ENCODE assay signal across 8 cellular contexts in the genomic region with DNA sequence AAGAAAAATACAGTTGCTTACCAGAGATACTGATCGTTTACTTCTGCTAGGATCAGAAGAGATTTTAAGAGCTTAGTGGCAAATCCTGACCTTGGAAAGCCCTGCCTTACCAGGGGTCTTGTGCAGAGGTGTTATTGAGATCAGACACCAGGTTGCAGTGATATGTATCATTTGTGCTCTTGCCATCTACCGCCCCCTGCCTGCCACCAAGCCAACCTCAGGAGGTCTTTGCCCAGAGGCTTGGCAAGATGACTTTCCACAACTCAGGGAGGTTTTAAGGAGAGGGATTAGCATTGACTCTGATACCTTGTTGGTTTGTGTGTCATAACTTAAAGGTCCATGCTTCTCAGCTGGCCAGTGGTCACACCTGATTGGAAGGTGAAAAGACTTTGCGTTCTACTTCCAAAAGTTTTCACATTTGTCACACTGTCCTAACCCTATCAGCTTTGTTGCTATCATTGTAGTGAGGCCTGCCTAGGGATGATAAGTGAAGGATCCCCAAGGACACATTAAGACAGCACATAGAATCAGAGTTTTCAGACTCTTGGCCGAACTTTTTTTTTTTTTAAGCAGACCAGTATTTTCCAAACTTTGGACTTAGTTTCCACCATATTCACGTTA.
DNase-seq lines count a peak whose midpoint lies in the region; ATAC-seq lines count a peak whose summit lies in the region.

No MANE protein-coding gene starts in this region.

- peak overlapping the region; percentile 21 for H3K4me3 Mint-ChIP-seq in memory B cell
- H3K4me3 Mint-ChIP-seq in stimulated activated naive B cell treated with anti-CD40 and anti-IgM and Interleukin-4, amounts not matched to agents 10 μg/mL and 1 μg/mL and 100 μg/mL, for 72 hours, result no peak overlapping the region

- no peaks in the 10 kb centered on the region for H3K9me3 Mint-ChIP-seq in memory B cell
- H3K9me3 Mint-ChIP-seq in stimulated activated naive B cell treated with anti-CD40 and anti-IgM and Interleukin-4, amounts not matched to agents 10 μg/mL and 1 μg/mL and 100 μg/mL, for 72 hours, result no peaks in the 10 kb centered on the region

- no peaks in the 10 kb centered on the region for H3K36me3 Mint-ChIP-seq in memory B cell
- no peaks in the 10 kb centered on the region for H3K36me3 Mint-ChIP-seq in stimulated activated naive B cell treated with anti-CD40 and anti-IgM and Interleukin-4, amounts not matched to agents 10 μg/mL and 1 μg/mL and 100 μg/mL, for 72 hours

- DNase-seq in D341Med (ENCODE audit: low spot score), result peak; percentile 78
- DNase-seq in LoVo (ENCODE audit: low spot score), result peak; percentile 23
- peak; percentile 3 to 28 (median 22) for DNase-seq in activated CD4-positive, CD25-positive, alpha-beta regulatory T cell (lab: John Stamatoyannopoulos, UW)
- DNase-seq in cerebellar cortex (ENCODE audit: low spot score), result peak; percentile 33
- peak; percentile 43 to 46 for DNase-seq in memory B cell (ENCODE audit: low spot score in 2 of 2)
- no peak for DNase-seq in stimulated activated naive B cell treated with anti-CD40 and anti-IgM and Interleukin-4, amounts not matched to agents 10 μg/mL and 1 μg/mL and 100 μg/mL, for 72 hours

- peaks cover 20% of the 10 kb centered on the region for H3K4me1 Mint-ChIP-seq in memory B cell
- H3K4me1 Mint-ChIP-seq in stimulated activated naive B cell treated with anti-CD40 and anti-IgM and Interleukin-4, amounts not matched to agents 10 μg/mL and 1 μg/mL and 100 μg/mL, for 72 hours, result peaks cover 12 to 23% of the 10 kb centered on the region in 2 donors

- H3K27me3 Mint-ChIP-seq in memory B cell, result no peaks in the 10 kb centered on the region
- H3K27me3 Mint-ChIP-seq in stimulated activated naive B cell treated with anti-CD40 and anti-IgM and Interleukin-4, amounts not matched to agents 10 μg/mL and 1 μg/mL and 100 μg/mL, for 72 hours, result no peaks in the 10 kb centered on the region

- H3K27ac Mint-ChIP-seq in memory B cell, result no peak overlapping the region
- peak overlapping the region; percentile 20 for H3K27ac Mint-ChIP-seq in stimulated activated naive B cell treated with anti-CD40 and anti-IgM and Interleukin-4, amounts not matched to agents 10 μg/mL and 1 μg/mL and 100 μg/mL, for 72 hours

- ATAC-seq in GM21423 (IDR thresholded peaks at IDR 0.05; ENCODE audit: unreplicated experiment), result peak; percentile 75
- peak; percentile 84 for ATAC-seq in memory B cell (ENCODE audit: low read depth)
- ATAC-seq in stimulated activated naive B cell treated with anti-CD40 and anti-IgM and Interleukin-4, amounts not matched to agents 10 μg/mL and 1 μg/mL and 100 μg/mL, for 72 hours (replicated peaks), result peak; percentile 62 to 76
- no peak for ATAC-seq in GM18517 (IDR thresholded peaks at IDR 0.05; ENCODE audit: unreplicated experiment)
